Comparison of ENCODE assay signal across 20 cellular contexts in genomic region chr6:41576667-41577066, GRCh38. TPM values are rescaled to one million over a fixed set of nuclear protein-coding genes. Genes with fewer than 3 reads are reported as not detected.
DNase-seq lines count a peak whose midpoint lies in the region; ATAC-seq and TF ChIP-seq lines count a peak whose summit lies in the region.
"Had no signal": no experiment of that assay in that cellular context is flagged by ENCODE, and none has a peak within 500 bp of the region (broad histone marks: within the 10 kb centered on the region; RNA-seq: fewer than 3 reads in every experiment).

No MANE protein-coding gene starts in this region.

- H3K27me3 ChIP-seq in breast epithelium (no peaks in the 10 kb centered on the region), hepatocyte (no peaks in the 10 kb centered on the region)
- H3K27me3 ChIP-seq: adrenal gland, Peyer's patch, SJSA1, upper lobe of left lung had no signal

- H3K4me3 Mint-ChIP-seq in MCF 10A (ENCODE audit: unreplicated experiment) (no peak overlapping the region), type B pancreatic cell (peak overlapping the region; percentile 15)
- H3K4me3 Mint-ChIP-seq: activated CD8-positive, alpha-beta T cell treated with anti-CD3 and anti-CD28 coated beads, Interleukin-2, amount 10 ng/mL, durations not matched to agents 7 days and 5 days; IgD-negative memory B cell had no signal

- WGBS in hepatocyte (ENCODE audit: low lambda C conversion rate, missing lambda C conversion rate), result 84% methylated on average over 4 of the region's 4 CpGs

- H3K27ac ChIP-seq in breast epithelium, result peak overlapping the region; percentile 73 to 78
- H3K27ac ChIP-seq in hepatocyte, result peak overlapping the region; percentile 89
- H3K27ac ChIP-seq: skin epidermis had no signal

- H3K9me3 Mint-ChIP-seq in MCF 10A (ENCODE audit: unreplicated experiment), result no peaks in the 10 kb centered on the region
- H3K9me3 Mint-ChIP-seq in type B pancreatic cell, result no peaks in the 10 kb centered on the region
- H3K9me3 Mint-ChIP-seq: IgD-negative memory B cell had no signal

- intact Hi-C loops in breast epithelium (cut with DNase I; ENCODE audit: low total_unique reads) (no loop called here), MCF 10A (cut with micrococcal nuclease) (no loop called here)

- H3K36me3 Mint-ChIP-seq in MCF 10A (ENCODE audit: insufficient read depth, unreplicated experiment), result peaks cover 21% of the 10 kb centered on the region
- peaks cover 41% of the 10 kb centered on the region for H3K36me3 Mint-ChIP-seq in type B pancreatic cell

- no peak overlapping the region for H3K27ac Mint-ChIP-seq in MCF 10A (ENCODE audit: low read depth, unreplicated experiment)
- H3K27ac Mint-ChIP-seq in type B pancreatic cell, result peak overlapping the region; percentile 77
- H3K27ac Mint-ChIP-seq: activated CD8-positive, alpha-beta T cell treated with anti-CD3 and anti-CD28 coated beads, Interleukin-2, amount 10 ng/mL, durations not matched to agents 7 days and 5 days had no signal

- peaks cover 45% of the 10 kb centered on the region for H4K20me1 ChIP-seq in hepatocyte (ENCODE audit: insufficient read depth, poor library complexity, severe bottlenecking)

- no peak overlapping the region for H3K4me2 ChIP-seq in hepatocyte

- H2AFZ ChIP-seq in hepatocyte, result no peak overlapping the region

- POLR2A ChIA-PET in MCF 10A (lab: Yijun Ruan, JAX), result no interaction called here

- no peaks in the 10 kb centered on the region for H3K9me2 ChIP-seq in hepatocyte (replicated peaks; ENCODE audit: insufficient read depth)

- H3K4me3 ChIP-seq in breast epithelium (no peak overlapping the region), hepatocyte (no peak overlapping the region)
- H3K4me3 ChIP-seq: adrenal gland, Peyer's patch, SJSA1, skin epidermis, upper lobe of left lung had no signal

- peaks cover 4 to 10% of the 10 kb centered on the region in 2 donors for H3K4me1 ChIP-seq in breast epithelium
- peaks cover 58% of the 10 kb centered on the region for H3K4me1 ChIP-seq in hepatocyte (ENCODE audit: insufficient read depth)

- peaks cover 33% of the 10 kb centered on the region for H3K4me1 Mint-ChIP-seq in MCF 10A (ENCODE audit: insufficient read depth, unreplicated experiment)
- H3K4me1 Mint-ChIP-seq in type B pancreatic cell (ENCODE audit: unreplicated experiment), result peaks cover 76% of the 10 kb centered on the region

- no peak for ATAC-seq in GM18498 (IDR thresholded peaks at IDR 0.05; ENCODE audit: unreplicated experiment)
- ATAC-seq: activated CD8-positive, alpha-beta T cell treated with anti-CD3 and anti-CD28 coated beads, Interleukin-2, amount 10 ng/mL, durations not matched to agents 7 days and 5 days had no signal

- no peak for DNase-seq in breast epithelium (ENCODE audit: low spot score in 2 of 2)
- no peak for DNase-seq in MCF 10A (ENCODE audit: unreplicated experiment)
- peak; percentile 39 for DNase-seq in NCI-H69 (lab: John Stamatoyannopoulos, UW)
- DNase-seq in hepatocyte (ENCODE audit: low spot score), result no peak
- DNase-seq in type B pancreatic cell (ENCODE audit: extremely low spot score, unreplicated experiment), result no peak
- DNase-seq in ureter (ENCODE audit: low spot score), result no peak
- DNase-seq in mucosa of gallbladder (ENCODE audit: low spot score), result no peak
- DNase-seq: activated CD8-positive, alpha-beta T cell treated with anti-CD3 and anti-CD28 coated beads, Interleukin-2, amount 10 ng/mL, durations not matched to agents 7 days and 5 days; activated T-cell treated with anti-CD3 and anti-CD28 coated beads, Interleukin-2, amount 50 U/mL, for 1 hour; adrenal gland; cortex of kidney; DMS79 treated with DMSO at 0.1 percent for 48 hours; NCI-H2081; Peyer's patch; T-helper 1 cell had no signal

- TF ChIP-seq CTCF in breast epithelium (IDR thresholded peaks at IDR 0.05) (no peak), MCF 10A (IDR thresholded peaks at IDR 0.05; ENCODE audit: unreplicated experiment) (no peak), hepatocyte (IDR thresholded peaks at IDR 0.05; ENCODE audit: poor library complexity) (no peak), type B pancreatic cell (conservative IDR thresholded peaks at IDR 0.05) (no peak)

- H3K9me3 ChIP-seq in breast epithelium (no peaks in the 10 kb centered on the region), hepatocyte (ENCODE audit: low read depth) (no peaks in the 10 kb centered on the region)
- H3K9me3 ChIP-seq: adrenal gland, Peyer's patch, SJSA1, upper lobe of left lung had no signal

- CTCF ChIA-PET in MCF 10A (lab: Yijun Ruan, JAX), result no interaction called here

- H3K27me3 Mint-ChIP-seq in MCF 10A (ENCODE audit: insufficient read depth, unreplicated experiment) (no peaks in the 10 kb centered on the region), type B pancreatic cell (no peaks in the 10 kb centered on the region)
- H3K27me3 Mint-ChIP-seq: IgD-negative memory B cell had no signal

- no peak for TF ChIP-seq POLR2A in breast epithelium (IDR thresholded peaks at IDR 0.05)

- BruUV-seq in MCF 10A (replicated peaks; lab: Mats Ljungman, UMichigan), result no TSS peak

- H3K79me2 ChIP-seq in hepatocyte, result peaks cover 86% of the 10 kb centered on the region

- H3K36me3 ChIP-seq in breast epithelium, result no peaks in the 10 kb centered on the region
- H3K36me3 ChIP-seq in hepatocyte (replicated peaks; ENCODE audit: insufficient read depth, low read depth), result no peaks in the 10 kb centered on the region
- H3K36me3 ChIP-seq: adrenal gland, upper lobe of left lung had no signal

RNA-seq across cellular contexts. Expression of gene FOXP4, which starts 30.5 kb away (rescaled TPM):
- total RNA-seq in breast epithelium (10 to 100 TPM in 1 of 3 donors, 1 to 10 TPM in 2; 5.1 to 11.0 (median 5.6) TPM), MCF 10A (2022) (16.5 and 18.4 TPM in 2 replicates), hepatocyte (18.0 and 24.3 TPM in 2 replicates), type B pancreatic cell (ENCODE audit: low replicate concordance) (62.2 and 100 TPM in 2 replicates), ureter (25.1 TPM), mucosa of gallbladder (66.5 TPM)
- 79.9 and 87.8 TPM in 2 replicates for polyA plus RNA-seq in hepatocyte
